Comparison of ENCODE assay signal across 8 cellular contexts in the genomic region with DNA sequence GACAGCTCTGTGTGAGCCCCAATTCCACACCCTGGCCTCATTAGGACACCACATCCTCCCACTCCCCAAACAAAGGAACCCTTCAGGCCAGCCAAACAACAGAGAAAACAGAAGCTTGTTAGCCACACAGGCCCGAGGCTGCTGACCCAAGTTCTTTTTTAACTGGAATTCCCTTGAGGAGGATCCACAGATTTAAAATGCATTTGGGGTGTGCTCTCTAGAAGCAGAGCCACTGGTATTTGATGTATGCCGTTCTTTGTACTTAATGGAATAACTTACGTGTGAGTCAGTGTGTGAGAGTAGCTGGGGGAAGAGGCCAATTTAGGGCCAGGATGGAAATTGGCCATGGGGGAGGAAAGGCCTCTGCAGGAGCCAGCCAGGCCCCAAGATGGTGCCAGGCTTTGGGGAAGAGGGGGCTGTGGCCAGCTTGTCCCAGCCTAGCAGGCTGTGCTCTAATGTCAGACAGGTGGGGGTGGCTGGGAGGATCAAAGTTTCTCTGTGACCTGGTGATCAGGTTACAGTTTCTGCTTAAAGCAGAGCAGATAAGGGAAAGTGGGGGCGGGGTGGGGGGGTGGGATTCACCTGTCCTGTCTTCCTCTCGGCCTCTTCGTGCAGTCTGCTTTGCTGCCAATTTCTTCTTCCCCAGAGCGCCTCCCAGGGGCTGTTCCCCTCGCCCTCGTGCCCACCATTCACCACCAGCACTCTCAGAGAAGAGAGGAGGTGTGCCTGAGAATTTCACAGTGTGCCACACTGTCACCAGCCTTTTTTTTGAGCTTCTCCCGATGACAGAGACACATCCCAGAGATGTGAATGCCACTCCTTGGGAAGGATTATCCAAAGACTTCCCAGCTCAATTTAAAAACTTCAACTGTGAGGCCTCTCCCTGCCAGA. TPM values are rescaled to one million over a fixed set of nuclear protein-coding genes. Genes with fewer than 3 reads are reported as not detected.
DNase-seq lines count a peak whose midpoint lies in the region; ATAC-seq, FAIRE-seq and TF ChIP-seq lines count a peak whose summit lies in the region.

No MANE protein-coding gene starts in this region.

- H3K9me3 ChIP-seq in HUES6 (ENCODE audit: control insufficient read depth, insufficient read depth, low read depth, low read length): no peaks in the 10 kb centered on the region

- no peaks in the 10 kb centered on the region for H3K27me3 ChIP-seq in HUES6 (ENCODE audit: control insufficient read depth, insufficient read depth, low read length)

- TF ChIP-seq CTCF in GM13976 (IDR thresholded peaks at IDR 0.05; ENCODE audit: borderline replicate concordance, control extremely low read depth, extremely low read depth, insufficient read depth, missing control alignments): no peak

- no peaks in the 10 kb centered on the region for H3K36me3 ChIP-seq in HUES6 (ENCODE audit: control insufficient read depth, insufficient read depth, low read length)

- peaks cover 34% of the 10 kb centered on the region for H3K4me1 ChIP-seq in HUES6 (ENCODE audit: control insufficient read depth, insufficient read depth, low read length)

- ATAC-seq in HG03521 (IDR thresholded peaks at IDR 0.05; ENCODE audit: unreplicated experiment): no peak

- no peak overlapping the region for H3K4me3 ChIP-seq in HUES6 (ENCODE audit: low read depth, low read length)

- in situ Hi-C loops in GM13976 (cut with MboI; ENCODE audit: low sequenced_read_pairs, unreplicated experiment): no loop called here

- H3K27ac ChIP-seq in HUES6 (ENCODE audit: low read depth, low read length) (peak overlapping the region; percentile 90), caudate nucleus (ENCODE audit: low read depth, low read length) (peak overlapping the region; percentile 94), temporal lobe (ENCODE audit: low read depth, low read length) (peak overlapping the region; percentile 94)

- peak; percentile 98 for FAIRE-seq in A204.1 (lab: Jason Lieb, UNC)

- peak overlapping the region; percentile 75 for H3K9ac ChIP-seq in HUES6 (ENCODE audit: low read length)

- DNase-seq in caudate nucleus (lab: John Stamatoyannopoulos, UW): peak in 43 of 61 donors; percentile 23 to 89 (median 57)
- peak; percentile 83 for DNase-seq in kidney glomerular epithelial cell (lab: John Stamatoyannopoulos, UW)
- no peak for DNase-seq in HEK293T (ENCODE audit: extremely low spot score)
- DNase-seq in GM13976 (ENCODE audit: low spot score): no peak

- POLR2A ChIA-PET in HEK293T (lab: Yijun Ruan, JAX): interaction anchor here (0.7 to 2.8 kb wide), 5 partner anchors 20 to 228 kb away, joined by 3 to 9 read pairs (median 5); a partner anchor contains a TSS

- CTCF ChIA-PET in HEK293T (lab: Yijun Ruan, JAX): interaction anchor here (0.6 to 5.2 kb wide), 11 partner anchors 14 to 1923 kb away, joined by 3 to 55 read pairs (median 4); no protein-coding TSS in a partner anchor

TF ChIP-seq in HEK293T, 16 proteins besides CTCF, POLR2A, EP300 and RAD21:
- TF ChIP-seq CTBP1 (IDR thresholded peaks at IDR 0.05; ENCODE audit: borderline replicate concordance) (no peak), HDGF (IDR thresholded peaks at IDR 0.05; ENCODE audit: borderline replicate concordance) (no peak), SUZ12 (IDR thresholded peaks at IDR 0.05) (no peak), NFRKB (IDR thresholded peaks at IDR 0.05) (no peak), TARDBP (IDR thresholded peaks at IDR 0.05) (no peak), ARNT (IDR thresholded peaks at IDR 0.05) (no peak), BHLHE40 (IDR thresholded peaks at IDR 0.05; ENCODE audit: borderline replicate concordance) (no peak), FOXK2 (IDR thresholded peaks at IDR 0.05) (no peak), FOXA1 (IDR thresholded peaks at IDR 0.05) (no peak), LEF1 (IDR thresholded peaks at IDR 0.05; ENCODE audit: borderline replicate concordance) (no peak), L3MBTL2 (conservative IDR thresholded peaks at IDR 0.05) (no peak), FOXM1 (IDR thresholded peaks at IDR 0.05; ENCODE audit: borderline replicate concordance) (no peak), ZNF384 (IDR thresholded peaks at IDR 0.05) (no peak), ELF4 (IDR thresholded peaks at IDR 0.05) (no peak), SP1 (IDR thresholded peaks at IDR 0.05) (no peak)
- TF ChIP-seq, protein P1, sequence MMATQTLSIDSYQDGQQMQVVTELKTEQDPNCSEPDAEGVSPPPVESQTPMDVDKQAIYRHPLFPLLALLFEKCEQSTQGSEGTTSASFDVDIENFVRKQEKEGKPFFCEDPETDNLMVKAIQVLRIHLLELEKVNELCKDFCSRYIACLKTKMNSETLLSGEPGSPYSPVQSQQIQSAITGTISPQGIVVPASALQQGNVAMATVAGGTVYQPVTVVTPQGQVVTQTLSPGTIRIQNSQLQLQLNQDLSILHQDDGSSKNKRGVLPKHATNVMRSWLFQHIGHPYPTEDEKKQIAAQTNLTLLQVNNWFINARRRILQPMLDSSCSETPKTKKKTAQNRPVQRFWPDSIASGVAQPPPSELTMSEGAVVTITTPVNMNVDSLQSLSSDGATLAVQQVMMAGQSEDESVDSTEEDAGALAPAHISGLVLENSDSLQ (IDR thresholded peaks at IDR 0.05): no peak

RNA-seq across cellular contexts. Expression of a gene that starts 50.8 kb away (rescaled TPM):
- 20.2 TPM for total RNA-seq in temporal lobe

RNA-seq across cellular contexts. Expression of a gene that starts 51.2 kb away (rescaled TPM):
- 1.2 TPM for total RNA-seq in temporal lobe

Comparison
In these comparisons a context has a peak if more than half of its experiments do, and no peak if none do; other contexts are left out.
1. DNase-seq: peak in caudate nucleus (43 of 61) and kidney glomerular epithelial cell (single experiment); none in HEK293T (single experiment) and GM13976 (single experiment).
2. Peak in every context shown above with its lines, with median percentiles within 50 percentile points of each other: H3K27ac ChIP-seq.